ENCODE assay signal across 10 cellular contexts in genomic region chrX:111040377-111041017, GRCh38. TPM values are rescaled to one million over a fixed set of nuclear protein-coding genes. Genes with fewer than 3 reads are reported as not detected.
DNase-seq lines count a peak whose midpoint lies in the region; ATAC-seq and TF ChIP-seq lines count a peak whose summit lies in the region.
"Had no signal": no experiment of that assay in that cellular context is flagged by ENCODE, and none has a peak within 500 bp of the region (broad histone marks: within the 10 kb centered on the region; RNA-seq: fewer than 3 reads in every experiment).

No MANE protein-coding gene starts in this region.

- no peak for TF ChIP-seq CTCF in RWPE1 (conservative IDR thresholded peaks at IDR 0.05; ENCODE audit: low read depth)

- ATAC-seq in HG02943 (IDR thresholded peaks at IDR 0.05; ENCODE audit: low read depth, unreplicated experiment) = peak; percentile 43
- ATAC-seq in HG03439 (IDR thresholded peaks at IDR 0.05; ENCODE audit: unreplicated experiment) = no peak

- CTCF ChIA-PET in RWPE1 (lab: Yijun Ruan, JAX) = interaction anchor here (0.7 kb wide), 1 partner anchor 514 kb away, joined by 3 read pairs; no protein-coding TSS in a partner anchor

- peak overlapping the region; percentile 69 for H3K27ac ChIP-seq in RWPE1
- H3K27ac ChIP-seq: prostate gland, thyroid gland had no signal

- DNase-seq in Daoy (ENCODE audit: low read depth) = peak; percentile 44
- peak; percentile 44 for DNase-seq in RWPE1 (ENCODE audit: low spot score)
- DNase-seq in glomerular visceral epithelial cell (ENCODE audit: extremely low spot score) = peak; percentile 72
- DNase-seq in inferior parietal cortex (ENCODE audit: extremely low spot score) = no peak
- DNase-seq in NCI-H1105 treated with DMSO at 0.1 percent for 48 hours (lab: John Stamatoyannopoulos, UW) = no peak
- no peak for DNase-seq in GF-D8 (lab: John Stamatoyannopoulos, UW)
- DNase-seq: thyroid gland had no signal

- POLR2A ChIA-PET in RWPE1 (lab: Yijun Ruan, JAX; ENCODE audit: low non-redundant PET) = no interaction called here

RNA-seq across cellular contexts. Expression of gene PAK3, which starts 55.5 kb away (rescaled TPM):
- 1.1 and 1.5 TPM in 2 replicates for total RNA-seq in Daoy (2014; rRNA removed; shearing (Covaris generic))

Comparison
In these comparisons a context has a peak if more than half of its experiments do, and no peak if none do; other contexts are left out.
1. DNase-seq: peak in Daoy (single experiment), RWPE1 (single experiment) and glomerular visceral epithelial cell (single experiment); none in inferior parietal cortex (single experiment), NCI-H1105 treated with DMSO at 0.1 percent for 48 hours (single experiment) and GF-D8 (single experiment).